8 cellular contexts compared by ENCODE assay signal in genomic region chr11:22625448-22626287, GRCh38. TPM values are rescaled to one million over a fixed set of nuclear protein-coding genes. Genes with fewer than 3 reads are reported as not detected.
DNase-seq lines count a peak whose midpoint lies in the region; ATAC-seq and TF ChIP-seq lines count a peak whose summit lies in the region.

A gene with protein sequence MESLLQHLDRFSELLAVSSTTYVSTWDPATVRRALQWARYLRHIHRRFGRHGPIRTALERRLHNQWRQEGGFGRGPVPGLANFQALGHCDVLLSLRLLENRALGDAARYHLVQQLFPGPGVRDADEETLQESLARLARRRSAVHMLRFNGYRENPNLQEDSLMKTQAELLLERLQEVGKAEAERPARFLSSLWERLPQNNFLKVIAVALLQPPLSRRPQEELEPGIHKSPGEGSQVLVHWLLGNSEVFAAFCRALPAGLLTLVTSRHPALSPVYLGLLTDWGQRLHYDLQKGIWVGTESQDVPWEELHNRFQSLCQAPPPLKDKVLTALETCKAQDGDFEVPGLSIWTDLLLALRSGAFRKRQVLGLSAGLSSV (minus strand): TSS chr11:22625823. CDS start chr11:22625810, 13 bp downstream.

- no peaks in the 10 kb centered on the region for H3K27me3 ChIP-seq in cardiac muscle cell
- no peaks in the 10 kb centered on the region for H3K27me3 ChIP-seq in parathyroid adenoma (ENCODE audit: control insufficient read depth, insufficient read depth, low read length)
- no peaks in the 10 kb centered on the region for H3K27me3 ChIP-seq in transverse colon

- TF ChIP-seq EP300 in transverse colon (IDR thresholded peaks at IDR 0.05; ENCODE audit: low read depth) = no peak

- intact Hi-C loops in transverse colon (cut with DNase I; ENCODE audit: low total_unique reads) = no loop called here

- WGBS in transverse colon (ENCODE audit: low coverage in 1 of 2), 2 donors = 1 to 2% methylated on average over 12 to 55 of the region's 55 CpGs

- TF ChIP-seq CTCF in GM12864 (IDR thresholded peaks at IDR 0.05; ENCODE audit: low read depth, low read length, missing control alignments) (no peak), cardiac muscle cell (IDR thresholded peaks at IDR 0.05; ENCODE audit: low read depth, low read length) (no peak), parathyroid adenoma (IDR thresholded peaks at IDR 0.05) (no peak), transverse colon (IDR thresholded peaks at IDR 0.05) (no peak)

- H3K4me2 ChIP-seq in parathyroid adenoma (ENCODE audit: low read length) = peak within 1 kb of the TSS; percentile 82

- peak; percentile 55 for TF ChIP-seq POLR2A in transverse colon (IDR thresholded peaks at IDR 0.05)

- H3K27ac ChIP-seq in cardiac muscle cell (peak within 1 kb of the TSS; percentile 84), parathyroid adenoma (peak within 1 kb of the TSS; percentile 92), transverse colon (peak within 1 kb of the TSS; percentile 92 to 98 (median 96))

- in situ Hi-C loops in transverse colon (cut with MboI; ENCODE audit: low pct_ligation_motif_present in 1 of 4, low pct_unique_long_range_greater_than_20kb in 1 of 4, low sequenced_read_pairs in 3 of 4) = no loop called here

- DNase-seq in GM12864 (ENCODE audit: low read depth) = peak; percentile 100
- DNase-seq in NCI-H1417 (lab: John Stamatoyannopoulos, UW) = peak; percentile 98 to 100 (median 100)
- DNase-seq in SW 1271 (lab: John Stamatoyannopoulos, UW) = peak; percentile 93 to 97
- peak; percentile 82 for DNase-seq in activated naive CD8-positive, alpha-beta T cell treated with anti-CD3 and anti-CD28 coated beads, Interleukin-2, amount 50 U/mL, for 16 hours (ENCODE audit: low read depth, low spot score)
- peak; percentile 95 to 100 for DNase-seq in cardiac muscle cell (ENCODE audit: low read depth in 1 of 2, low spot score in 1 of 2)
- peak; percentile 96 for DNase-seq in transverse colon

- H3K9me3 ChIP-seq in cardiac muscle cell (ENCODE audit: low read depth) (no peaks in the 10 kb centered on the region), parathyroid adenoma (ENCODE audit: control insufficient read depth, low read length) (no peaks in the 10 kb centered on the region), transverse colon (no peaks in the 10 kb centered on the region)

- H3K4me1 ChIP-seq in cardiac muscle cell (ENCODE audit: low read depth) = peaks cover 10% of the 10 kb centered on the region
- peaks cover 3% of the 10 kb centered on the region for H3K4me1 ChIP-seq in parathyroid adenoma
- peaks cover 10 to 29% (median 21%) of the 10 kb centered on the region in 4 donors for H3K4me1 ChIP-seq in transverse colon

- no peaks in the 10 kb centered on the region for H3K79me2 ChIP-seq in parathyroid adenoma

- H3K4me3 ChIP-seq in GM12864 (ENCODE audit: low read depth, low read length) (peak within 1 kb of the TSS; percentile 87), cardiac muscle cell (peak within 1 kb of the TSS; percentile 93), parathyroid adenoma (ENCODE audit: low read depth, low read length) (peak within 1 kb of the TSS; percentile 81), transverse colon (peak within 1 kb of the TSS; percentile 73 to 93 (median 88))

- H3K36me3 ChIP-seq in cardiac muscle cell (no peaks in the 10 kb centered on the region), parathyroid adenoma (ENCODE audit: control insufficient read depth, insufficient read depth, low read length) (no peaks in the 10 kb centered on the region), transverse colon (no peaks in the 10 kb centered on the region)

- peak within 1 kb of the TSS; percentile 95 for H2AFZ ChIP-seq in parathyroid adenoma

- peak; percentile 94 for ATAC-seq in HG02759 (IDR thresholded peaks at IDR 0.05; ENCODE audit: unreplicated experiment)

- H3K9ac ChIP-seq in parathyroid adenoma = peak within 1 kb of the TSS; percentile 61

RNA-seq across cellular contexts. Expression of the gene that starts here (rescaled TPM):
- total RNA-seq in cardiac muscle cell = 16.3 and 21.6 TPM in 2 replicates
- polyA plus RNA-seq in cardiac muscle cell = 14.5 and 23.6 TPM in 2 replicates
- 10 to 100 TPM in 1 of 4 donors, 1 to 10 TPM in 3; 2.2 to 10.9 (median 7.0) TPM for total RNA-seq in transverse colon

Comparison
In these comparisons a context has a peak if more than half of its experiments do, and no peak if none do; other contexts are left out.
1. Peak in every context shown above with its lines: DNase-seq, ATAC-seq, H3K4me3 ChIP-seq and H3K27ac ChIP-seq.